Comparison of ENCODE assay signal across 1 cellular context in genomic region chr21:37396855-37397254, GRCh38.
TF ChIP-seq lines count a peak whose summit lies in the region.

No MANE protein-coding gene starts in this region.

TF ChIP-seq in K562, 482 proteins besides CTCF, POLR2A, EP300 and RAD21:
- TF ChIP-seq, protein P1, sequence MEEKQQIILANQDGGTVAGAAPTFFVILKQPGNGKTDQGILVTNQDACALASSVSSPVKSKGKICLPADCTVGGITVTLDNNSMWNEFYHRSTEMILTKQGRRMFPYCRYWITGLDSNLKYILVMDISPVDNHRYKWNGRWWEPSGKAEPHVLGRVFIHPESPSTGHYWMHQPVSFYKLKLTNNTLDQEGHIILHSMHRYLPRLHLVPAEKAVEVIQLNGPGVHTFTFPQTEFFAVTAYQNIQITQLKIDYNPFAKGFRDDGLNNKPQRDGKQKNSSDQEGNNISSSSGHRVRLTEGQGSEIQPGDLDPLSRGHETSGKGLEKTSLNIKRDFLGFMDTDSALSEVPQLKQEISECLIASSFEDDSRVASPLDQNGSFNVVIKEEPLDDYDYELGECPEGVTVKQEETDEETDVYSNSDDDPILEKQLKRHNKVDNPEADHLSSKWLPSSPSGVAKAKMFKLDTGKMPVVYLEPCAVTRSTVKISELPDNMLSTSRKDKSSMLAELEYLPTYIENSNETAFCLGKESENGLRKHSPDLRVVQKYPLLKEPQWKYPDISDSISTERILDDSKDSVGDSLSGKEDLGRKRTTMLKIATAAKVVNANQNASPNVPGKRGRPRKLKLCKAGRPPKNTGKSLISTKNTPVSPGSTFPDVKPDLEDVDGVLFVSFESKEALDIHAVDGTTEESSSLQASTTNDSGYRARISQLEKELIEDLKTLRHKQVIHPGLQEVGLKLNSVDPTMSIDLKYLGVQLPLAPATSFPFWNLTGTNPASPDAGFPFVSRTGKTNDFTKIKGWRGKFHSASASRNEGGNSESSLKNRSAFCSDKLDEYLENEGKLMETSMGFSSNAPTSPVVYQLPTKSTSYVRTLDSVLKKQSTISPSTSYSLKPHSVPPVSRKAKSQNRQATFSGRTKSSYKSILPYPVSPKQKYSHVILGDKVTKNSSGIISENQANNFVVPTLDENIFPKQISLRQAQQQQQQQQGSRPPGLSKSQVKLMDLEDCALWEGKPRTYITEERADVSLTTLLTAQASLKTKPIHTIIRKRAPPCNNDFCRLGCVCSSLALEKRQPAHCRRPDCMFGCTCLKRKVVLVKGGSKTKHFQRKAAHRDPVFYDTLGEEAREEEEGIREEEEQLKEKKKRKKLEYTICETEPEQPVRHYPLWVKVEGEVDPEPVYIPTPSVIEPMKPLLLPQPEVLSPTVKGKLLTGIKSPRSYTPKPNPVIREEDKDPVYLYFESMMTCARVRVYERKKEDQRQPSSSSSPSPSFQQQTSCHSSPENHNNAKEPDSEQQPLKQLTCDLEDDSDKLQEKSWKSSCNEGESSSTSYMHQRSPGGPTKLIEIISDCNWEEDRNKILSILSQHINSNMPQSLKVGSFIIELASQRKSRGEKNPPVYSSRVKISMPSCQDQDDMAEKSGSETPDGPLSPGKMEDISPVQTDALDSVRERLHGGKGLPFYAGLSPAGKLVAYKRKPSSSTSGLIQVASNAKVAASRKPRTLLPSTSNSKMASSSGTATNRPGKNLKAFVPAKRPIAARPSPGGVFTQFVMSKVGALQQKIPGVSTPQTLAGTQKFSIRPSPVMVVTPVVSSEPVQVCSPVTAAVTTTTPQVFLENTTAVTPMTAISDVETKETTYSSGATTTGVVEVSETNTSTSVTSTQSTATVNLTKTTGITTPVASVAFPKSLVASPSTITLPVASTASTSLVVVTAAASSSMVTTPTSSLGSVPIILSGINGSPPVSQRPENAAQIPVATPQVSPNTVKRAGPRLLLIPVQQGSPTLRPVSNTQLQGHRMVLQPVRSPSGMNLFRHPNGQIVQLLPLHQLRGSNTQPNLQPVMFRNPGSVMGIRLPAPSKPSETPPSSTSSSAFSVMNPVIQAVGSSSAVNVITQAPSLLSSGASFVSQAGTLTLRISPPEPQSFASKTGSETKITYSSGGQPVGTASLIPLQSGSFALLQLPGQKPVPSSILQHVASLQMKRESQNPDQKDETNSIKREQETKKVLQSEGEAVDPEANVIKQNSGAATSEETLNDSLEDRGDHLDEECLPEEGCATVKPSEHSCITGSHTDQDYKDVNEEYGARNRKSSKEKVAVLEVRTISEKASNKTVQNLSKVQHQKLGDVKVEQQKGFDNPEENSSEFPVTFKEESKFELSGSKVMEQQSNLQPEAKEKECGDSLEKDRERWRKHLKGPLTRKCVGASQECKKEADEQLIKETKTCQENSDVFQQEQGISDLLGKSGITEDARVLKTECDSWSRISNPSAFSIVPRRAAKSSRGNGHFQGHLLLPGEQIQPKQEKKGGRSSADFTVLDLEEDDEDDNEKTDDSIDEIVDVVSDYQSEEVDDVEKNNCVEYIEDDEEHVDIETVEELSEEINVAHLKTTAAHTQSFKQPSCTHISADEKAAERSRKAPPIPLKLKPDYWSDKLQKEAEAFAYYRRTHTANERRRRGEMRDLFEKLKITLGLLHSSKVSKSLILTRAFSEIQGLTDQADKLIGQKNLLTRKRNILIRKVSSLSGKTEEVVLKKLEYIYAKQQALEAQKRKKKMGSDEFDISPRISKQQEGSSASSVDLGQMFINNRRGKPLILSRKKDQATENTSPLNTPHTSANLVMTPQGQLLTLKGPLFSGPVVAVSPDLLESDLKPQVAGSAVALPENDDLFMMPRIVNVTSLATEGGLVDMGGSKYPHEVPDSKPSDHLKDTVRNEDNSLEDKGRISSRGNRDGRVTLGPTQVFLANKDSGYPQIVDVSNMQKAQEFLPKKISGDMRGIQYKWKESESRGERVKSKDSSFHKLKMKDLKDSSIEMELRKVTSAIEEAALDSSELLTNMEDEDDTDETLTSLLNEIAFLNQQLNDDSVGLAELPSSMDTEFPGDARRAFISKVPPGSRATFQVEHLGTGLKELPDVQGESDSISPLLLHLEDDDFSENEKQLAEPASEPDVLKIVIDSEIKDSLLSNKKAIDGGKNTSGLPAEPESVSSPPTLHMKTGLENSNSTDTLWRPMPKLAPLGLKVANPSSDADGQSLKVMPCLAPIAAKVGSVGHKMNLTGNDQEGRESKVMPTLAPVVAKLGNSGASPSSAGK (IDR thresholded peaks at IDR 0.05) = 0 out of 2 replicates have a peak, but pooled peaks have one; percentile 19
- no peak for TF ChIP-seq HSF4 (CRISPR knock-in tag; IDR thresholded peaks at IDR 0.05; ENCODE audit: borderline replicate concordance)
- peak; percentile 48; the same call in 1 of the 2 replicates for TF ChIP-seq USF2 (CRISPR knock-in tag; IDR thresholded peaks at IDR 0.05)
TF ChIP-seq in K562: peak in this region for 2.
